ENCODE assay signal across 28 cellular contexts in the genomic region with DNA sequence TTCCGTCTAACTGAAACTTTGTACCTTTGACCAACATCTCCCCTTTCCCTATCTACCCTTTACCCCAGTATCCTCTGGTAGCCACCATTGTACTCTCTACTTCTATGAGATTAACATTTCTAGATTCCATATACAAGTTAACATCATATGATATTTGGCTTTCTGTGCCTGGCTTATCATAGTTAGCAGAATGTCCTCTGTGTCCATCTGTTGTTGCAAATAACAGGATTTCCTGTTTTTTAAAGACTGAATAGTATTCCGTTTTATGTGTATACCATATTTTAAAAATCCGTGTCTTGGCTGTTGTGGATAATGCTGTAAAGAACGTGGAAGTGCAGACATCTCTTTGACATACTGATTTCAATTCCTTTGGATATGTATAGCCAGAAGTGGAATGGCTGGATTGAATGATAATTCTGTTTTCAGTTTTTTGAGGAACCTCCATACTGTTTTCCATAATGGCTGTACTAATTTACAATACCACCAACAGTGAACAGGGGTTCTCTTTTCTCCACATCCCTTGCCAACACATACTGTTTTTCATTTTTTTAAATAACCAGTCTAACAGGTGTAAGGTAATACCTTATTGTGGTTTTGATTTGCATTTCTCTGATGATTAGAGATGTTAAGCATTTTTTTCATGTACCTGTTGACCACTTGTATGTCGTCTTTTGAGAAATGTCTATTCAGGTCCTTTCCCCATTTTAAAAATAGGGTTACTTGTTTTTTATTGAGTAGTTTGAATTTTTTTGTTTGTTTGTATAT.
"Had no signal": no experiment of that assay in that cellular context is flagged by ENCODE, and none has a peak within 500 bp of the region (broad histone marks: within the 10 kb centered on the region; RNA-seq: fewer than 3 reads in every experiment).

No MANE protein-coding gene starts in this region.

- H3K4me1 ChIP-seq: ascending aorta, foreskin keratinocyte, uterus had no signal

- H3K27me3 ChIP-seq: ascending aorta, esophagus muscularis mucosa, foreskin keratinocyte, heart left ventricle, neutrophil, right lobe of liver, uterus had no signal

- FAIRE-seq: kidney had no signal

- H3K4me3 ChIP-seq: ascending aorta, coronary artery, esophagus muscularis mucosa, heart left ventricle, right lobe of liver, skin epidermis, uterus had no signal

- DNase-seq: activated CD4-positive, alpha-beta memory T cell treated with anti-CD3 and anti-CD28 coated beads, Interleukin-2, amount 10 ng/mL, durations not matched to agents 7 days and 5 days; activated CD4-positive, alpha-beta T cell treated with anti-CD3 and anti-CD28 coated beads for 1 hour; activated CD4-positive, alpha-beta T cell treated with anti-CD3 and anti-CD28 coated beads, Interleukin-2, amount 10 ng/mL, durations not matched to agents 7 days and 5 days; activated CD8-positive, alpha-beta memory T cell treated with anti-CD3 and anti-CD28 coated beads, Interleukin-2, amount 50 U/mL, for 48 hours; activated gamma-delta T cell; activated naive CD4-positive, alpha-beta T cell treated with anti-CD3 and anti-CD28 coated beads, Interleukin-2, amount 10 ng/mL, durations not matched to agents 7 days and 5 days; activated naive CD8-positive, alpha-beta T cell treated with anti-CD3 and anti-CD28 coated beads, Interleukin-2, amount 10 ng/mL, durations not matched to agents 7 days and 5 days; activated T-cell treated with anti-CD3 and anti-CD28 coated beads, Interleukin-2, amount 50 U/mL, for 24 hours; foreskin keratinocyte; heart left ventricle; hypothalamus; immature natural killer cell; kidney; left colon; naive B cell; nephron progenitor cell; right lobe of liver; stimulated activated CD4-positive, alpha-beta T cell treated with anti-CD3 and anti-CD28 coated beads, Interleukin-12 subunit alpha, Interleukin-12 subunit beta, amount 100 ng/mL, for 4 hours; stimulated activated CD4-positive, alpha-beta T cell treated with anti-CD3 and anti-CD28 coated beads, Interleukin-4, amount 100 ng/mL, for 24 hours; stimulated activated naive CD8-positive, alpha-beta T cell treated with anti-CD3 and anti-CD28 coated beads, Interleukin-15, amount 100 ng/mL, for 72 hours; substantia nigra; uterus had no signal

- H3K27ac ChIP-seq: ascending aorta, coronary artery, esophagus muscularis mucosa, foreskin keratinocyte, heart left ventricle, neutrophil, right lobe of liver, skin epidermis, uterus had no signal

- H3K9me3 ChIP-seq: uterus had no signal

- H3K36me3 ChIP-seq: uterus had no signal

- ATAC-seq: foreskin keratinocyte; heart left ventricle; left colon; right lobe of liver; stimulated activated effector memory CD8-positive, alpha-beta T cell treated with anti-CD3 and anti-CD28 coated beads, Interleukin-12 subunit alpha, Interleukin-12 subunit beta, amount 100 ng/mL, for 72 hours; stimulated activated naive CD8-positive, alpha-beta T cell treated with anti-CD3 and anti-CD28 coated beads, Interleukin-15, amount 100 ng/mL, for 72 hours had no signal
